In the genomic region with DNA sequence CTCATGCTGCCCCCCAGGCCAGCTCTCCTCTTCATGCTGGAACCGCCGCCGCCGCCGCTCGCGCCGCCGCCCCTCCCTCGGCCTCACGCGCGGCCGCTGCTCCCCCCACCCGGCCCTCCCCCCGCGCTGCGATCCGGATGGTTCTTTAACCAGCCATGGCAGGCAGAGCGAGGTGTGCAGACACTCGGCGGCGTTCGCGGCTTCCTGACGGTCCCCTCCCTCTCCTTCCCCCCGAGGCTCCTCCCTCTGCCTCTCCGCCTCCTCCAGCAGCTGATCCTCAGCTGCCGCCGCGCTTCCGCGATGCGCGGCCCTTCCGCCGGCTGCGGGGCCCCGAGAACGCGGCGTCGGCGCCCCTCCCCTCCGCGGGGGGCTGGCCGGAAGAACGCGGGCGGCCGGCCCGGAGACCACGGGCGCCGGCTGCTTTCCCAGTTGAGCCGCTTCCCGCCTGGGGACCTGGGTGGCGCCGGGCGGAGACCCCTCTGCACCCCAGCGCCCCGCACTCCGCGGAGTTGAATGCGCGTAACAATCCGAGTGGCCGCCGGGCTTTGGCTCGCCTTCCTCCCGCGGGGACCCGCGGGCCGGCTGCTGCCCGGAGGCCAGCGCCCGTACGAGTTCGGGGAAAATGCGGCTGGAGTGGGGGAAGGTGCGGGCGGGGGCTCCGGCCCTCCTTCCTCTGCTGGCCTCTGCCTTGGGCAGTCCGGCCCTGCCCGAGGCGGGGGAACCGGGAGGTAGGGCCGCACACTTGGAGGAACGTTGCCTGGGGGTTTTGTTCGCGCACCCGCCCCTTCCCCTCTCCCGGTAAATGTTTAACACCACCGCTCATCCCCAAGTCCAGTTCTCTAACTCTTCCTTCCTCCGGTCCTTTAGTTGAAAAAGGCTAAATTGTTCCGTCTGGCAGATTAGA, we compare ENCODE assay signal across 1 cellular context.
A peak's percentile ranks its signal among the peaks of the same experiment; 100 is the strongest.
TF ChIP-seq lines count a peak whose summit lies in the region.

Gene DCAF5 (minus strand): TSS at position 176 of the 904 bp plus-strand sequence. CDS start 141 bp downstream, at position 35.

TF ChIP-seq in HepG2, 621 proteins besides CTCF, POLR2A, EP300 and RAD21 (continued from another document and continues in another):
- TF ChIP-seq ZBTB2 (CRISPR knock-in tag; IDR thresholded peaks at IDR 0.05; ENCODE audit: low read depth) (peak; percentile 94), RBM39 (IDR thresholded peaks at IDR 0.05; ENCODE audit: low read depth, low read length, poor library complexity, severe bottlenecking) (no peak), ELF4 (CRISPR knock-in tag; IDR thresholded peaks at IDR 0.05; ENCODE audit: borderline replicate concordance) (0 out of 2 replicates have a peak, but pooled peaks have one; percentile 20), KLF12 (CRISPR knock-in tag; IDR thresholded peaks at IDR 0.05; ENCODE audit: borderline replicate concordance) (no peak), PHF20 (CRISPR knock-in tag; IDR thresholded peaks at IDR 0.05) (peak; percentile 36), ZNF607 (CRISPR knock-in tag; IDR thresholded peaks at IDR 0.05; ENCODE audit: borderline replicate concordance) (no peak; the same call in 1 of the 2 replicates), ZNF878 (CRISPR knock-in tag; IDR thresholded peaks at IDR 0.05) (peak; percentile 69; the same call in 1 of the 2 replicates), KAT7 (CRISPR knock-in tag; IDR thresholded peaks at IDR 0.05; ENCODE audit: borderline replicate concordance) (no peak; the same call in none of the 2 replicates), FOXK1 (CRISPR knock-in tag; IDR thresholded peaks at IDR 0.05; ENCODE audit: borderline replicate concordance, low read depth) (0 out of 2 replicates have a peak, but pooled peaks have one; percentile 16), ZNF563 (CRISPR knock-in tag; IDR thresholded peaks at IDR 0.05) (no peak; the same call in 1 of the 2 replicates), HIVEP1 (CRISPR knock-in tag; IDR thresholded peaks at IDR 0.05) (no peak), ZNF430 (CRISPR knock-in tag; IDR thresholded peaks at IDR 0.05) (no peak), ATF7-NPFF (CRISPR knock-in tag; IDR thresholded peaks at IDR 0.05; ENCODE audit: low read depth) (peak; percentile 85), HNRNPLL (IDR thresholded peaks at IDR 0.05; ENCODE audit: low read depth, low read length, poor library complexity, severe bottlenecking) (peak; percentile 98), SP1 (IDR thresholded peaks at IDR 0.05) (no peak), SP1 (CRISPR knock-in tag; IDR thresholded peaks at IDR 0.05) (0 out of 2 replicates have a peak, but pooled peaks have one; percentile 40), PPARG (CRISPR knock-in tag; conservative IDR thresholded peaks at IDR 0.05) (no peak), SALL1 (CRISPR knock-in tag; IDR thresholded peaks at IDR 0.05) (peak; percentile 45), NFATC3 (CRISPR knock-in tag; IDR thresholded peaks at IDR 0.05) (no peak), ZNF18 (CRISPR knock-in tag; IDR thresholded peaks at IDR 0.05; ENCODE audit: insufficient replicate concordance) (peak; percentile 82), NFKBIZ (CRISPR knock-in tag; IDR thresholded peaks at IDR 0.05) (no peak), ZNF333 (CRISPR knock-in tag; IDR thresholded peaks at IDR 0.05; ENCODE audit: borderline replicate concordance) (no peak), HDAC2 (CRISPR knock-in tag; IDR thresholded peaks at IDR 0.05) (peak; percentile 36; the same call in 1 of the 2 replicates), POGK (CRISPR knock-in tag; conservative IDR thresholded peaks at IDR 0.05) (peak; percentile 61), FOXC1 (CRISPR knock-in tag; IDR thresholded peaks at IDR 0.05; ENCODE audit: borderline replicate concordance) (peak; percentile 70; the same call in 1 of the 2 replicates), ZNF784 (CRISPR knock-in tag; IDR thresholded peaks at IDR 0.05; ENCODE audit: borderline replicate concordance) (0 out of 2 replicates have a peak, but pooled peaks have one; percentile 24), TBX2 (CRISPR knock-in tag; IDR thresholded peaks at IDR 0.05; ENCODE audit: borderline replicate concordance) (peak; percentile 57; the same call in 1 of the 2 replicates), CBFB (CRISPR knock-in tag; IDR thresholded peaks at IDR 0.05) (peak; percentile 6; the same call in 1 of the 2 replicates), PAXIP1 (CRISPR knock-in tag; conservative IDR thresholded peaks at IDR 0.05) (peak; percentile 49), ZNF124 (CRISPR knock-in tag; IDR thresholded peaks at IDR 0.05) (peak; percentile 45; the same call in 1 of the 2 replicates), ZNF331 (CRISPR knock-in tag; IDR thresholded peaks at IDR 0.05) (peak; percentile 34; the same call in 1 of the 2 replicates), ZNF639 (CRISPR knock-in tag; conservative IDR thresholded peaks at IDR 0.05) (peak; percentile 87; the same call in 1 of the 2 replicates), POLR2AphosphoS5 (IDR thresholded peaks at IDR 0.05; ENCODE audit: low read depth, low read length) (peak; percentile 35; the same call in 1 of the 2 replicates), TCF7 (IDR thresholded peaks at IDR 0.05; ENCODE audit: low read depth) (no peak), NKX3-1 (CRISPR knock-in tag; IDR thresholded peaks at IDR 0.05) (no peak), FOSL2 (CRISPR knock-in tag; IDR thresholded peaks at IDR 0.05) (no peak), ETV6 (CRISPR knock-in tag; conservative IDR thresholded peaks at IDR 0.05) (0 out of 2 replicates have a peak, but pooled peaks have one; percentile 29), ZNF766 (CRISPR knock-in tag; IDR thresholded peaks at IDR 0.05; ENCODE audit: borderline replicate concordance) (0 out of 2 replicates have a peak, but pooled peaks have one; percentile 18), ZNF747 (CRISPR knock-in tag; IDR thresholded peaks at IDR 0.05; ENCODE audit: borderline replicate concordance) (peak; percentile 25; the same call in 1 of the 2 replicates), ZNF652 (CRISPR knock-in tag; IDR thresholded peaks at IDR 0.05; ENCODE audit: borderline replicate concordance, low read depth) (no peak)
- TF ChIP-seq, protein P1, sequence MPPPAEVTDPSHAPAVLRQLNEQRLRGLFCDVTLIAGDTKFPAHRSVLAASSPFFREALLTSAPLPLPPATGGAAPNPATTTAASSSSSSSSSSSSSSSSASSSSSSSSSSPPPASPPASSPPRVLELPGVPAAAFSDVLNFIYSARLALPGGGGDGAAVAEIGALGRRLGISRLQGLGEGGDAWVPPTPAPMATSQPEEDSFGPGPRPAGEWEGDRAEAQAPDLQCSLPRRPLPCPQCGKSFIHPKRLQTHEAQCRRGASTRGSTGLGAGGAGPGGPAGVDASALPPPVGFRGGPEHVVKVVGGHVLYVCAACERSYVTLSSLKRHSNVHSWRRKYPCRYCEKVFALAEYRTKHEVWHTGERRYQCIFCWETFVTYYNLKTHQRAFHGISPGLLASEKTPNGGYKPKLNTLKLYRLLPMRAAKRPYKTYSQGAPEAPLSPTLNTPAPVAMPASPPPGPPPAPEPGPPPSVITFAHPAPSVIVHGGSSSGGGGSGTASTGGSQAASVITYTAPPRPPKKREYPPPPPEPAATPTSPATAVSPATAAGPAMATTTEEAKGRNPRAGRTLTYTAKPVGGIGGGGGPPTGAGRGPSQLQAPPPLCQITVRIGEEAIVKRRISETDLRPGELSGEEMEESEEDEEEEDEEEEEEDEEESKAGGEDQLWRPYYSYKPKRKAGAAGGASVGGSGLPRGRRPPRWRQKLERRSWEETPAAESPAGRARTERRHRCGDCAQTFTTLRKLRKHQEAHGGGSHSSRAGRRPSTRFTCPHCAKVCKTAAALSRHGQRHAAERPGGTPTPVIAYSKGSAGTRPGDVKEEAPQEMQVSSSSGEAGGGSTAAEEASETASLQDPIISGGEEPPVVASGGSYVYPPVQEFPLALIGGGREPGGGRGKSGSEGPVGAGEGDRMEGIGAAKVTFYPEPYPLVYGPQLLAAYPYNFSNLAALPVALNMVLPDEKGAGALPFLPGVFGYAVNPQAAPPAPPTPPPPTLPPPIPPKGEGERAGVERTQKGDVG (CRISPR knock-in tag; IDR thresholded peaks at IDR 0.05; ENCODE audit: borderline replicate concordance), result no peak
- TF ChIP-seq, protein P2, sequence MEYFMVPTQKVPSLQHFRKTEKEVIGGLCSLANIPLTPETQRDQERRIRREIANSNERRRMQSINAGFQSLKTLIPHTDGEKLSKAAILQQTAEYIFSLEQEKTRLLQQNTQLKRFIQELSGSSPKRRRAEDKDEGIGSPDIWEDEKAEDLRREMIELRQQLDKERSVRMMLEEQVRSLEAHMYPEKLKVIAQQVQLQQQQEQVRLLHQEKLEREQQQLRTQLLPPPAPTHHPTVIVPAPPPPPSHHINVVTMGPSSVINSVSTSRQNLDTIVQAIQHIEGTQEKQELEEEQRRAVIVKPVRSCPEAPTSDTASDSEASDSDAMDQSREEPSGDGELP (IDR thresholded peaks at IDR 0.05; ENCODE audit: borderline replicate concordance, low read depth), result peak; percentile 97
- TF ChIP-seq, protein P3, sequence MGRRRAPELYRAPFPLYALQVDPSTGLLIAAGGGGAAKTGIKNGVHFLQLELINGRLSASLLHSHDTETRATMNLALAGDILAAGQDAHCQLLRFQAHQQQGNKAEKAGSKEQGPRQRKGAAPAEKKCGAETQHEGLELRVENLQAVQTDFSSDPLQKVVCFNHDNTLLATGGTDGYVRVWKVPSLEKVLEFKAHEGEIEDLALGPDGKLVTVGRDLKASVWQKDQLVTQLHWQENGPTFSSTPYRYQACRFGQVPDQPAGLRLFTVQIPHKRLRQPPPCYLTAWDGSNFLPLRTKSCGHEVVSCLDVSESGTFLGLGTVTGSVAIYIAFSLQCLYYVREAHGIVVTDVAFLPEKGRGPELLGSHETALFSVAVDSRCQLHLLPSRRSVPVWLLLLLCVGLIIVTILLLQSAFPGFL (CRISPR knock-in tag; IDR thresholded peaks at IDR 0.05), result no peak
